ENCODE assay signal across 8 cellular contexts in genomic region chr1:41726899-41727748, GRCh38.
DNase-seq lines count a peak whose midpoint lies in the region; ATAC-seq and TF ChIP-seq lines count a peak whose summit lies in the region.

No MANE protein-coding gene starts in this region.

- H3K4me1 ChIP-seq in neural progenitor cell: peaks cover 6% of the 10 kb centered on the region
- H3K4me1 ChIP-seq in mammary epithelial cell (ENCODE audit: insufficient read depth, low read length): no peaks in the 10 kb centered on the region

- peaks cover 8% of the 10 kb centered on the region for H3K4me1 Mint-ChIP-seq in neural progenitor cell

- no peaks in the 10 kb centered on the region for H3K27me3 Mint-ChIP-seq in neural progenitor cell (ENCODE audit: insufficient read depth, low read depth)

- intact Hi-C loops in Right ventricle myocardium superior (cut with DNase I): no loop called here
- intact Hi-C loops in mammary epithelial cell (cut with micrococcal nuclease): no loop called here

- in situ Hi-C loops in mammary epithelial cell (cut with MboI; ENCODE audit: low sequenced_read_pairs in 2 of 2): no loop called here

- WGBS in mammary epithelial cell (ENCODE audit: low coverage, missing lambda C conversion rate): 89% methylated on average over 11 of the region's 24 CpGs

- no peaks in the 10 kb centered on the region for H3F3A ChIP-seq in neural progenitor cell (ENCODE audit: low read depth)

- H3K79me2 ChIP-seq in neural progenitor cell (ENCODE audit: low read depth): no peaks in the 10 kb centered on the region
- H3K79me2 ChIP-seq in mammary epithelial cell (ENCODE audit: insufficient read depth, low read length): no peaks in the 10 kb centered on the region

- dilution Hi-C loops in mammary epithelial cell (cut with HindIII; ENCODE audit: low sequenced_read_pairs): no loop called here

- peak; percentile 13 for DNase-seq in SK-N-DZ (ENCODE audit: low spot score)
- peak; percentile 86 for DNase-seq in Right ventricle myocardium superior
- peak; percentile 64 for DNase-seq in stimulated activated naive CD8-positive, alpha-beta T cell treated with anti-CD3 and anti-CD28 coated beads, Interleukin-15, Interleukin-2, amounts not matched to agents 100 U/mL and 50 U/mL, for 24 hours
- no peak for DNase-seq in A172 (ENCODE audit: low spot score)
- no peak for DNase-seq in neural progenitor cell (ENCODE audit: low spot score)
- DNase-seq in mammary epithelial cell: no peak

- no peaks in the 10 kb centered on the region for H4K20me1 ChIP-seq in neural progenitor cell (ENCODE audit: low read depth)
- no peaks in the 10 kb centered on the region for H4K20me1 ChIP-seq in mammary epithelial cell (ENCODE audit: insufficient read depth, low read length)

- TF ChIP-seq CTCF in neural progenitor cell (IDR thresholded peaks at IDR 0.05) (no peak), mammary epithelial cell (conservative IDR thresholded peaks at IDR 0.05 in 1 of 2, IDR thresholded peaks at IDR 0.05 in 1 of 2; ENCODE audit: extremely low read depth in 1 of 2, insufficient read depth in 1 of 2, low read depth in 1 of 2, low read length in 2 of 2) (no peak)

- H3K9me3 ChIP-seq in neural progenitor cell (ENCODE audit: low read depth) (no peaks in the 10 kb centered on the region), mammary epithelial cell (replicated peaks; ENCODE audit: insufficient read depth, low read length) (no peaks in the 10 kb centered on the region)

- H3K27ac Mint-ChIP-seq in neural progenitor cell: no peak overlapping the region

- H3K27me3 ChIP-seq in neural progenitor cell (no peaks in the 10 kb centered on the region), mammary epithelial cell (ENCODE audit: insufficient read depth, low read length) (no peaks in the 10 kb centered on the region)

- no peaks in the 10 kb centered on the region for H3K9me3 Mint-ChIP-seq in neural progenitor cell

- no peak overlapping the region for H3K4me3 Mint-ChIP-seq in neural progenitor cell

- CTCF ChIA-PET in mammary epithelial cell (lab: Charles Lee; ENCODE audit: low non-redundant PET): no interaction called here

- H3K4me2 ChIP-seq in neural progenitor cell (no peak overlapping the region), mammary epithelial cell (ENCODE audit: insufficient read depth, low read depth, low read length) (no peak overlapping the region)

- no TSS peak for BruUV-seq in mammary epithelial cell (replicated peaks; lab: Mats Ljungman, UMichigan)

- H3K4me3 ChIP-seq in neural progenitor cell (no peak overlapping the region), mammary epithelial cell (replicated peaks in 1 of 3; ENCODE audit: insufficient read depth in 1 of 3, low read depth in 2 of 3, low read length in 3 of 3) (no peak overlapping the region)

- no peak overlapping the region for H3K9ac ChIP-seq in neural progenitor cell
- no peak overlapping the region for H3K9ac ChIP-seq in mammary epithelial cell (ENCODE audit: insufficient read depth, low read length)

- H2AFZ ChIP-seq in neural progenitor cell (replicated peaks) (no peak overlapping the region), mammary epithelial cell (ENCODE audit: low read depth, low read length) (no peak overlapping the region)

- no peaks in the 10 kb centered on the region for H3K36me3 Mint-ChIP-seq in neural progenitor cell

- H3K36me3 ChIP-seq in neural progenitor cell: no peaks in the 10 kb centered on the region
- H3K36me3 ChIP-seq in mammary epithelial cell (ENCODE audit: insufficient read depth, low read length): no peaks in the 10 kb centered on the region

- H3K27ac ChIP-seq in neural progenitor cell (no peak overlapping the region), mammary epithelial cell (ENCODE audit: insufficient read depth, low read depth, low read length) (no peak overlapping the region)

- peak; percentile 29 for ATAC-seq in GM18520 (IDR thresholded peaks at IDR 0.05; ENCODE audit: unreplicated experiment)
- peak; percentile 36 for ATAC-seq in HG02970 (IDR thresholded peaks at IDR 0.05; ENCODE audit: low FRiP score, unreplicated experiment)
- ATAC-seq in Right ventricle myocardium superior (ENCODE audit: poor library complexity): peak; percentile 80
- ATAC-seq in stimulated activated naive CD8-positive, alpha-beta T cell treated with anti-CD3 and anti-CD28 coated beads, Interleukin-15, Interleukin-2, amounts not matched to agents 100 U/mL and 50 U/mL, for 24 hours: peak; percentile 10

Comparison
In these comparisons a context has a peak if more than half of its experiments do, and no peak if none do; other contexts are left out.
1. ATAC-seq: peak in every context shown above with its lines; median percentile 80 in Right ventricle myocardium superior; 36 in HG02970; 29 in GM18520; 10 in stimulated activated naive CD8-positive, alpha-beta T cell treated with anti-CD3 and anti-CD28 coated beads, Interleukin-15, Interleukin-2, amounts not matched to agents 100 U/mL and 50 U/mL, for 24 hours.
2. DNase-seq: peak in SK-N-DZ (single experiment), Right ventricle myocardium superior (single experiment) and stimulated activated naive CD8-positive, alpha-beta T cell treated with anti-CD3 and anti-CD28 coated beads, Interleukin-15, Interleukin-2, amounts not matched to agents 100 U/mL and 50 U/mL, for 24 hours (single experiment); none in A172 (single experiment), neural progenitor cell (single experiment) and mammary epithelial cell (single experiment).